In the genomic region with DNA sequence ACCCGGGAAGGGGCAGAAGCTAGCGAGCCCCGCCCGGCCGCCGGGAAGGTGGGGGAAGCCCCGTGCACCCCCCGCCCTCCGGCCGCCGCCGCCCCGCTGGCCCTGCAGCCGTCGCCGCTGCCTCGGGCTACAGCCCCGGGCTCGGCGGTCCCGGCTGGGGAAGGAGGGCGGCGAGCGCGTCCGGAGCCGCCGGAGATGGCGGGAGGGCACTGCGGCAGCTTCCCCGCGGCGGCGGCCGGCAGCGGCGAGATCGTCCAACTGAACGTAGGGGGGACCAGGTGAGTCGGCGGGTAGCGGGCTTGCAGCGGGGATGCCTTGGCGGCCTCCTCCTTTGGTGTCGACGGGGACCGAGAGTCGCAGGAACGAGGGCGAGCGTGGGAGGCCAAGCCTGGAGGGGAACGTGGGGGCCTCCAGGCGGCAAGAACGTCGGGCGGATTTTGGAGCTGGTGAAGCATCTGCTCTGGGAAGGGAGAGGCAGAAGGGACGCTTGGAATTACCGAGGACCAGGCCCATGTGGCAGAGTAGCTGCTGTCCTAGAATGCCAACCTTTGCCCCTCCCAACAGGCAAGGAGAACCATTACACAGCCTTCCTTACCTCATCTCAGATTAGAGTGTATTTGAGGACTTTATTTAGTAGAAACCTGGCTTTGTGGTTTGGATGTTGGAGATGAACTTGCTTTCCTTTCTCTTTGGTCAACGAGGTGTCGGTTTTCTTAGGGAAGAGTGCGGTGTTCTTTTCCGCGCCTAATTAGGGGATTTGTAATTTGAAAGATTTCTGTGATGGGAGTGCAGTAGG, we compare ENCODE assay signal across 8 cellular contexts. TPM values are rescaled to one million over a fixed set of nuclear protein-coding genes. Genes with fewer than 3 reads are reported as not detected.
A peak's percentile ranks its signal among the peaks of the same experiment; 100 is the strongest.
DNase-seq lines count a peak whose midpoint lies in the region; ATAC-seq, FAIRE-seq and TF ChIP-seq lines count a peak whose summit lies in the region.

No MANE protein-coding gene starts in this region.

- in situ Hi-C loops in HepG2 (cut with HindIII; ENCODE audit: extremely low pct_ligation_motif_present, low pct_unique_long_range_greater_than_20kb), result no loop called here

- H3K27me3 ChIP-seq in HepG2 (ENCODE audit: control insufficient read depth in 1 of 2, insufficient read depth in 2 of 2, low read length in 2 of 2), result no peaks in the 10 kb centered on the region; a peak in 1 of 5 replicates

- H3K9me3 ChIP-seq in A549 (no peaks in the 10 kb centered on the region), HepG2 (ENCODE audit: low read length) (no peaks in the 10 kb centered on the region)

- TF ChIP-seq RAD21 in A549 (conservative IDR thresholded peaks at IDR 0.05 in 1 of 2, IDR thresholded peaks at IDR 0.05 in 1 of 2) (no peak), HepG2 (CRISPR knock-in tag; IDR thresholded peaks at IDR 0.05) (0 out of 2 replicates have a peak, but pooled peaks have one; percentile 2)

- H3K36me3 ChIP-seq in HepG2 (replicated peaks in 1 of 2; ENCODE audit: control insufficient read depth in 1 of 2, insufficient read depth in 2 of 2, low read length in 2 of 2), result no peaks in the 10 kb centered on the region

- POLR2A ChIA-PET in A549 (lab: Yijun Ruan, JAX) (no interaction called here), HepG2 (lab: Yijun Ruan, JAX) (interaction anchor here (0.6 to 4.7 kb wide), 2 partner anchors 10 to 1483 kb away, joined by 3 to 39 read pairs; no protein-coding TSS in a partner anchor)

- TF ChIP-seq EP300 in A549 (IDR thresholded peaks at IDR 0.05) (no peak), HepG2 (IDR thresholded peaks at IDR 0.05; ENCODE audit: low read depth in 2 of 2, low read length in 2 of 2) (no peak), HepG2 (CRISPR knock-in tag; IDR thresholded peaks at IDR 0.05; ENCODE audit: borderline replicate concordance) (no peak)

- DNase-seq in A549 (ENCODE audit: low read depth in 1 of 2, low spot score in 1 of 2) (peak; percentile 65 to 77), NCI-H1694 (lab: John Stamatoyannopoulos, UW) (peak; percentile 46), coronary artery (ENCODE audit: low spot score) (peak; percentile 79), HepG2 (ENCODE audit: low spot score) (peak; percentile 54)
- peak; percentile 46 for DNase-seq in stimulated activated CD4-positive, alpha-beta T cell treated with anti-CD3 and anti-CD28 coated beads, Interleukin-4, amount 100 ng/mL, for 1 hour

- WGBS in A549 (ENCODE audit: missing lambda C conversion rate), result 3% methylated on average over 17 of the region's 63 CpGs
- 1% methylated on average over 6 of the region's 63 CpGs for WGBS in HepG2 (ENCODE audit: low lambda C conversion rate)

- TF ChIP-seq POLR2A in A549 (IDR thresholded peaks at IDR 0.05; ENCODE audit: low read length), result no peak
- TF ChIP-seq POLR2A in HepG2 (IDR thresholded peaks at IDR 0.05; ENCODE audit: insufficient read depth in 1 of 2, low read depth in 2 of 2, low read length in 2 of 2), result peak; percentile 30 to 53; a peak in 2 of 4 replicates

- no peak for TF ChIP-seq CTCF in A549 (IDR thresholded peaks at IDR 0.05)
- no peak for TF ChIP-seq CTCF in VCaP (conservative IDR thresholded peaks at IDR 0.05)
- no peak for TF ChIP-seq CTCF in coronary artery (IDR thresholded peaks at IDR 0.05)
- no peak for TF ChIP-seq CTCF in HepG2 (CRISPR knock-in tag; IDR thresholded peaks at IDR 0.05)

- peak overlapping the region; percentile 82 for H3K9ac ChIP-seq in HepG2 (ENCODE audit: insufficient read depth, low read depth, low read length)

- peaks cover 21% of the 10 kb centered on the region for H4K20me1 ChIP-seq in HepG2 (ENCODE audit: insufficient read depth, low read length)

- H3K4me3 ChIP-seq in A549 (peak overlapping the region; percentile 78), coronary artery (peak overlapping the region; percentile 98), HepG2 (replicated peaks in 1 of 3; ENCODE audit: insufficient read depth in 1 of 3, low read depth in 2 of 3, low read length in 3 of 3) (peak overlapping the region; percentile 85 to 92 (median 86))

- H2AFZ ChIP-seq in HepG2 (ENCODE audit: low read length), result no peak overlapping the region

- no TSS peak for BruUV-seq in HepG2 (replicated peaks; lab: Mats Ljungman, UMichigan)

- H3K4me1 ChIP-seq in A549 (peaks cover 32% of the 10 kb centered on the region), HepG2 (ENCODE audit: insufficient read depth, low read length) (peaks cover 42% of the 10 kb centered on the region)

- FAIRE-seq in A549 (lab: Jason Lieb, UNC), result no peak
- FAIRE-seq in HepG2 (lab: Jason Lieb, UNC), result no peak

- H3K79me2 ChIP-seq in HepG2 (ENCODE audit: insufficient read depth, low read length), result peaks cover 59% of the 10 kb centered on the region

- CTCF ChIA-PET in A549 (lab: Yijun Ruan, JAX) (interaction anchor here (1.0 kb wide), 1 partner anchor 38 kb away, joined by 3 read pairs; no protein-coding TSS in a partner anchor), HepG2 (lab: Yijun Ruan, JAX; ENCODE audit: low intra/inter-chr PET ratio, low total read pairs) (no interaction called here)

- H3K27ac ChIP-seq in A549, result peak overlapping the region; percentile 93 to 98
- H3K27ac ChIP-seq in VCaP, result peak overlapping the region; percentile 97
- H3K27ac ChIP-seq in coronary artery, result peak overlapping the region; percentile 94 to 98
- H3K27ac ChIP-seq in HepG2 (ENCODE audit: extremely low read length, insufficient read depth, low read length), result peak overlapping the region; percentile 88

- ATAC-seq in A549, result peak; percentile 81 to 85
- ATAC-seq in GM18502 (IDR thresholded peaks at IDR 0.05; ENCODE audit: poor library complexity, unreplicated experiment), result peak; percentile 64
- peak; percentile 62 for ATAC-seq in HG02885 (IDR thresholded peaks at IDR 0.05; ENCODE audit: poor library complexity, unreplicated experiment)
- ATAC-seq in HepG2, result peak; percentile 82

- intact Hi-C loops in HepG2 (cut with micrococcal nuclease; ENCODE audit: unreplicated experiment), result loop anchor here (1.0 to 2.0 kb wide), 2 partner anchors 9 to 37 kb away; no protein-coding TSS in a partner anchor

- H3K4me2 ChIP-seq in A549 (peak overlapping the region; percentile 95), HepG2 (ENCODE audit: low read depth, low read length) (peak overlapping the region; percentile 82)

TF ChIP-seq in A549, 52 proteins besides CTCF, POLR2A, EP300 and RAD21 (continues in another document):
- no peak for TF ChIP-seq HDAC2 (IDR thresholded peaks at IDR 0.05)
- TF ChIP-seq PHF8 (IDR thresholded peaks at IDR 0.05; ENCODE audit: borderline replicate concordance, low read depth), result peak; percentile 46
- no peak for TF ChIP-seq ELK1 (IDR thresholded peaks at IDR 0.05; ENCODE audit: low read depth, low read length)

TF ChIP-seq in HepG2, 621 proteins besides CTCF, POLR2A, EP300 and RAD21 (continues in another document):
- 0 out of 2 replicates have a peak, but pooled peaks have one; percentile 27 for TF ChIP-seq ZNF292 (CRISPR knock-in tag; IDR thresholded peaks at IDR 0.05; ENCODE audit: borderline replicate concordance, low read depth)
- TF ChIP-seq SNRNP70 (IDR thresholded peaks at IDR 0.05; ENCODE audit: low read depth, low read length), result no peak
- peak; percentile 69; the same call in 1 of the 2 replicates for TF ChIP-seq SP4 (CRISPR knock-in tag; IDR thresholded peaks at IDR 0.05)
- no peak for TF ChIP-seq NR2F6 (IDR thresholded peaks at IDR 0.05)
- no peak for TF ChIP-seq NR2F6 (CRISPR knock-in tag; IDR thresholded peaks at IDR 0.05)
- TF ChIP-seq TSC22D2 (CRISPR knock-in tag; IDR thresholded peaks at IDR 0.05; ENCODE audit: borderline replicate concordance), result no peak
- TF ChIP-seq E2F2 (CRISPR knock-in tag; IDR thresholded peaks at IDR 0.05; ENCODE audit: borderline replicate concordance), result no peak
- no peak for TF ChIP-seq U2AF2 (IDR thresholded peaks at IDR 0.05; ENCODE audit: low read depth, low read length)

RNA-seq across cellular contexts. Expression of gene KCTD3, which starts 0.6 kb away (rescaled TPM):
- 69.4 and 78.9 TPM in 2 replicates for polyA plus RNA-seq in A549 (2011; rRNA removed)
- 25.2 and 29.9 TPM in 2 replicates for polyA plus RNA-seq in A549 (2012; cell fraction: cytosol; rRNA removed)
- polyA plus RNA-seq in A549 (2012; cell fraction: nucleus; rRNA removed), result 19.0 and 19.8 TPM in 2 replicates
- polyA plus RNA-seq in A549 (2017; fragmentation: RNase III; extraction: RNeasy Plus Mini Kit Qiagen cat#74134 plus additional on column Dnase treatment), result 30.8 to 33.0 TPM (median 32.7 TPM) in 3 replicates
- 56.7 and 76.1 TPM in 2 replicates for polyA minus RNA-seq in A549 (2011; rRNA and poly(A)+ RNA removed)
- 68.1 and 101 TPM in 2 replicates for total RNA-seq in HepG2 (2016; rRNA removed; fragmentation: Illumina TruSeq; extraction: Trizol)
- 21.1 and 25.6 TPM in 2 replicates for total RNA-seq in HepG2 (2016; cell fraction: cytosol; rRNA removed; fragmentation: Illumina TruSeq; extraction: Trizol; ENCODE audit: low read depth)
- 62.7 and 95.7 TPM in 2 replicates for total RNA-seq in HepG2 (2016; cell fraction: insoluble cytoplasmic fraction; rRNA removed; fragmentation: Illumina TruSeq; extraction: Trizol)
- 67.6 and 75.5 TPM in 2 replicates for total RNA-seq in HepG2 (2016; cell fraction: membrane; rRNA removed; fragmentation: Illumina TruSeq; extraction: Trizol)
- total RNA-seq in HepG2 (2016; cell fraction: nucleus; rRNA removed; fragmentation: Illumina TruSeq; extraction: Trizol), result 61.8 and 68.8 TPM in 2 replicates
- polyA plus RNA-seq in HepG2 (2011; rRNA removed), result 42.1 and 49.8 TPM in 2 replicates
- 28.9 and 30.6 TPM in 2 replicates for polyA plus RNA-seq in HepG2 (2011; cell fraction: cytosol; rRNA removed)
- 39.0 and 39.4 TPM in 2 replicates for polyA plus RNA-seq in HepG2 (2011; cell fraction: nucleus; rRNA removed)
- 26.8 and 35.9 TPM in 2 replicates for polyA plus RNA-seq in HepG2 (2012)
- polyA plus RNA-seq in HepG2 (2016; cell fraction: cytosol; fragmentation: Illumina TruSeq; extraction: Trizol; ENCODE audit: low read depth), result 9.7 and 10.6 TPM in 2 replicates
- polyA plus RNA-seq in HepG2 (2016; cell fraction: insoluble cytoplasmic fraction; fragmentation: Illumina TruSeq; extraction: Trizol; ENCODE audit: low read depth), result 81.8 and 89.6 TPM in 2 replicates
- 32.1 and 35.4 TPM in 2 replicates for polyA plus RNA-seq in HepG2 (2016; cell fraction: membrane; fragmentation: Illumina TruSeq; extraction: Trizol; ENCODE audit: low read depth)
- 79.5 and 81.4 TPM in 2 replicates for polyA plus RNA-seq in HepG2 (2016; cell fraction: nucleus; fragmentation: Illumina TruSeq; extraction: Trizol; ENCODE audit: insufficient read depth, low read depth)
- 59.2 and 101 TPM in 2 replicates for polyA minus RNA-seq in HepG2 (2011; rRNA and poly(A)+ RNA removed; ENCODE audit: low replicate concordance)
- 37.6 and 40.1 TPM in 2 replicates for polyA minus RNA-seq in HepG2 (2011; cell fraction: cytosol; rRNA and poly(A)+ RNA removed)
- 82.1 and 91.3 TPM in 2 replicates for polyA minus RNA-seq in HepG2 (2011; cell fraction: nucleus; rRNA and poly(A)+ RNA removed)

Comparison
In these comparisons a context has a peak if more than half of its experiments do, and no peak if none do; other contexts are left out.
1. Peak in every context shown above with its lines: DNase-seq, ATAC-seq, H3K4me3 ChIP-seq and H3K27ac ChIP-seq.